Comparison of ENCODE assay signal across 14 cellular contexts in genomic region chr3:171776411-171776810, GRCh38. TPM values are rescaled to one million over a fixed set of nuclear protein-coding genes. Genes with fewer than 3 reads are reported as not detected.
DNase-seq lines count a peak whose midpoint lies in the region; ATAC-seq and TF ChIP-seq lines count a peak whose summit lies in the region.
"Had no signal": no experiment of that assay in that cellular context is flagged by ENCODE, and none has a peak within 500 bp of the region (broad histone marks: within the 10 kb centered on the region; RNA-seq: fewer than 3 reads in every experiment).

No MANE protein-coding gene starts in this region.

- peak overlapping the region; percentile 100 for H3K27ac Mint-ChIP-seq in endothelial cell (ENCODE audit: unreplicated experiment)
- H3K27ac Mint-ChIP-seq: activated B cell treated with CpG ODN at 0.5 μM for 24 hours, B cell, mesothelial cell of epicardium had no signal

- H3K9me3 Mint-ChIP-seq in endothelial cell (ENCODE audit: unreplicated experiment): no peaks in the 10 kb centered on the region
- H3K9me3 Mint-ChIP-seq: activated B cell treated with CpG ODN at 0.5 μM for 24 hours, mesothelial cell of epicardium had no signal

- ATAC-seq in HG03097 (IDR thresholded peaks at IDR 0.05; ENCODE audit: low FRiP score, unreplicated experiment): no peak
- ATAC-seq: gastrocnemius medialis had no signal

- no peaks in the 10 kb centered on the region for H3K36me3 ChIP-seq in colonic mucosa
- H3K36me3 ChIP-seq: gastrocnemius medialis had no signal

- H3K27me3 Mint-ChIP-seq in endothelial cell (ENCODE audit: unreplicated experiment): peaks cover 4% of the 10 kb centered on the region

- H3K36me3 Mint-ChIP-seq in endothelial cell (ENCODE audit: low read depth, unreplicated experiment): peaks cover 4% of the 10 kb centered on the region
- H3K36me3 Mint-ChIP-seq: mesothelial cell of epicardium had no signal

- H3K4me3 Mint-ChIP-seq in endothelial cell (ENCODE audit: unreplicated experiment): no peak overlapping the region
- H3K4me3 Mint-ChIP-seq: activated B cell treated with CpG ODN at 0.5 μM for 24 hours, B cell, mesothelial cell of epicardium had no signal

- no peak overlapping the region for H3K9ac ChIP-seq in colonic mucosa (ENCODE audit: low read depth in 2 of 2, low read length in 2 of 2)

- TF ChIP-seq CTCF in HL-60 (IDR thresholded peaks at IDR 0.05; ENCODE audit: insufficient read depth, low read length): no peak
- TF ChIP-seq CTCF in endothelial cell (IDR thresholded peaks at IDR 0.05; ENCODE audit: unreplicated experiment): no peak
- no peak for TF ChIP-seq CTCF in colonic mucosa (IDR thresholded peaks at IDR 0.05)

- H3K4me3 ChIP-seq in HL-60 (replicated peaks; ENCODE audit: insufficient read depth, low read length): no peak overlapping the region
- H3K4me3 ChIP-seq in colonic mucosa: no peak overlapping the region
- H3K4me3 ChIP-seq: gastrocnemius medialis had no signal

- H3K4me1 ChIP-seq in colonic mucosa: no peaks in the 10 kb centered on the region

- peak overlapping the region; percentile 72 for H3K27ac ChIP-seq in HL-60 (replicated peaks)
- H3K27ac ChIP-seq in colonic mucosa: no peak overlapping the region
- H3K27ac ChIP-seq: gastrocnemius medialis had no signal

- intact Hi-C loops in colonic mucosa (cut with DNase I): no loop called here

- H3K9me3 ChIP-seq in colonic mucosa: no peaks in the 10 kb centered on the region
- H3K9me3 ChIP-seq: gastrocnemius medialis had no signal

- no peak for DNase-seq in HL-60 (ENCODE audit: low read depth in 1 of 2, low spot score in 1 of 2)
- DNase-seq in NCI-H774 (lab: John Stamatoyannopoulos, UW): peak; percentile 34
- DNase-seq in endothelial cell (ENCODE audit: low spot score): no peak
- DNase-seq in pons (ENCODE audit: low spot score): peak; percentile 98
- no peak for DNase-seq in activated CD8-positive, alpha-beta memory T cell treated with anti-CD3 and anti-CD28 coated beads, Interleukin-2, amount 50 U/mL, for 48 hours
- no peak for DNase-seq in activated CD4-positive, alpha-beta T cell treated with anti-CD3 and anti-CD28 coated beads for 4 hours
- no peak for DNase-seq in colonic mucosa
- DNase-seq: activated B cell treated with CpG ODN at 0.5 μM for 24 hours, gastrocnemius medialis, Karpas-422, NCI-H2171 had no signal

- H3K4me1 Mint-ChIP-seq in endothelial cell (ENCODE audit: unreplicated experiment): peaks cover 56% of the 10 kb centered on the region
- H3K4me1 Mint-ChIP-seq: B cell had no signal

- no peaks in the 10 kb centered on the region for H3K27me3 ChIP-seq in HL-60 (ENCODE audit: insufficient read depth, poor library complexity, severe bottlenecking)
- no peaks in the 10 kb centered on the region for H3K27me3 ChIP-seq in colonic mucosa
- H3K27me3 ChIP-seq: gastrocnemius medialis had no signal

RNA-seq across cellular contexts. Expression of gene PLD1, which starts 33.9 kb away (rescaled TPM):
- total RNA-seq in endothelial cell (ENCODE audit: unreplicated experiment): 61.5 TPM
- total RNA-seq in colonic mucosa: 10 to 100 TPM; 49.6 to 81.3 TPM
- total RNA-seq: activated B cell treated with CpG ODN at 0.5 μM for 24 hours had no signal

Comparison
In these comparisons a context has a peak if more than half of its experiments do, and no peak if none do; other contexts are left out.
1. DNase-seq: peak in NCI-H774 (single experiment) and pons (single experiment); none in HL-60 (0 of 2), endothelial cell (single experiment), activated CD8-positive, alpha-beta memory T cell treated with anti-CD3 and anti-CD28 coated beads, Interleukin-2, amount 50 U/mL, for 48 hours (single experiment), activated CD4-positive, alpha-beta T cell treated with anti-CD3 and anti-CD28 coated beads for 4 hours (0 of 2) and colonic mucosa (single experiment).